Comparison of ENCODE assay signal across 8 cellular contexts in genomic region chr5:116084891-116085715, GRCh38. TPM values are rescaled to one million over a fixed set of nuclear protein-coding genes. Genes with fewer than 3 reads are reported as not detected.
DNase-seq lines count a peak whose midpoint lies in the region; ATAC-seq and TF ChIP-seq lines count a peak whose summit lies in the region.

Gene COMMD10 (plus strand): TSS chr5:116085025.

- peak; percentile 93 for ATAC-seq in CD8-positive, alpha-beta T cell
- ATAC-seq in GM19452 (IDR thresholded peaks at IDR 0.05; ENCODE audit: unreplicated experiment) (peak; percentile 92), HG03575 (IDR thresholded peaks at IDR 0.05; ENCODE audit: extremely low read depth, insufficient number of reproducible peaks, low FRiP score, unreplicated experiment) (peak; percentile 72), memory B cell (ENCODE audit: low read depth) (peak; percentile 93)
- ATAC-seq in effector memory CD8-positive, alpha-beta T cell (replicated peaks), result peak; percentile 94

- H3K36me3 Mint-ChIP-seq in CD8-positive, alpha-beta T cell, result peaks cover 35% of the 10 kb centered on the region
- peaks cover 17% of the 10 kb centered on the region for H3K36me3 Mint-ChIP-seq in effector memory CD8-positive, alpha-beta T cell (ENCODE audit: insufficient read depth)
- H3K36me3 Mint-ChIP-seq in memory B cell, result peaks cover 13% of the 10 kb centered on the region

- no peaks in the 10 kb centered on the region for H3K27me3 ChIP-seq in CD8-positive, alpha-beta T cell (ENCODE audit: insufficient read depth, low read length)

- peak within 1 kb of the TSS; percentile 96 for H3K27ac Mint-ChIP-seq in CD8-positive, alpha-beta T cell
- H3K27ac Mint-ChIP-seq in effector memory CD8-positive, alpha-beta T cell, result peak within 1 kb of the TSS; percentile 94 to 95
- H3K27ac Mint-ChIP-seq in memory B cell, result peak within 1 kb of the TSS; percentile 97

- no peak for TF ChIP-seq CTCF in CD8-positive, alpha-beta T cell (IDR thresholded peaks at IDR 0.05)

- H3K27ac ChIP-seq in CD8-positive, alpha-beta T cell (ENCODE audit: low read depth, low read length), result peak within 1 kb of the TSS; percentile 96

- POLR2A ChIA-PET in CD8-positive, alpha-beta T cell (lab: Charles Lee), result interaction anchor here (0.9 to 2.2 kb wide), 6 partner anchors 10 to 789 kb away, joined by 3 to 13 read pairs (median 5); partner anchors contain the start of genes AP3S1, ATG12 and TMED7
- POLR2A ChIA-PET in activated CD8-positive, alpha-beta memory T cell treated with anti-CD3 and anti-CD28 coated beads for 36 hours (lab: Charles Lee), result interaction anchor here (0.6 to 1.6 kb wide), 4 partner anchors 8 to 789 kb away, joined by 3 read pairs; partner anchors contain the start of gene CCDC112

- peaks cover 18% of the 10 kb centered on the region for H3K4me1 ChIP-seq in CD8-positive, alpha-beta T cell (ENCODE audit: insufficient read depth, low read length)

- H3K36me3 ChIP-seq in CD8-positive, alpha-beta T cell (ENCODE audit: insufficient read depth, low read length), result no peaks in the 10 kb centered on the region

- H3K4me3 ChIP-seq in CD8-positive, alpha-beta T cell (ENCODE audit: low read depth, low read length), result peak within 1 kb of the TSS; percentile 45

- peak within 1 kb of the TSS; percentile 91 for H3K4me3 Mint-ChIP-seq in CD8-positive, alpha-beta T cell
- H3K4me3 Mint-ChIP-seq in effector memory CD8-positive, alpha-beta T cell, result peak within 1 kb of the TSS; percentile 86 to 89
- peak within 1 kb of the TSS; percentile 74 for H3K4me3 Mint-ChIP-seq in memory B cell

- no peaks in the 10 kb centered on the region for H3K9me3 ChIP-seq in CD8-positive, alpha-beta T cell (ENCODE audit: low read length)

- intact Hi-C loops in CD8-positive, alpha-beta T cell (cut with DNase I, micrococcal nuclease), result loop anchor here (1.0 to 10.0 kb wide), 9 partner anchors 52 to 920 kb away; partner anchors contain the start of genes AP3S1 (in 2 of the 2), ATG12 (in 2 of the 2), CCDC112 (in 2 of the 2) and FEM1C (in 2 of the 2)

- H3K4me1 Mint-ChIP-seq in CD8-positive, alpha-beta T cell (ENCODE audit: low read depth), result peaks cover 62% of the 10 kb centered on the region
- peaks cover 25 to 29% of the 10 kb centered on the region in 2 donors for H3K4me1 Mint-ChIP-seq in effector memory CD8-positive, alpha-beta T cell (ENCODE audit: low read depth in 2 of 2)
- peaks cover 33% of the 10 kb centered on the region for H3K4me1 Mint-ChIP-seq in memory B cell

- H3K9me3 Mint-ChIP-seq in CD8-positive, alpha-beta T cell, result no peaks in the 10 kb centered on the region
- no peaks in the 10 kb centered on the region for H3K9me3 Mint-ChIP-seq in effector memory CD8-positive, alpha-beta T cell
- no peaks in the 10 kb centered on the region for H3K9me3 Mint-ChIP-seq in memory B cell

- CTCF ChIA-PET in CD8-positive, alpha-beta T cell (lab: Charles Lee), result interaction anchor here (1.1 to 1.4 kb wide), 3 partner anchors 9 to 461 kb away, joined by 3 to 7 read pairs (median 3); no protein-coding TSS in a partner anchor
- CTCF ChIA-PET in activated CD8-positive, alpha-beta memory T cell treated with anti-CD3 and anti-CD28 coated beads for 36 hours (lab: Charles Lee), result interaction anchor here (0.8 kb wide), 1 partner anchor 244 kb away, joined by 3 read pairs; the partner anchor contains the start of gene ATG12

- H3K27me3 Mint-ChIP-seq in CD8-positive, alpha-beta T cell (ENCODE audit: low read depth), result no peaks in the 10 kb centered on the region
- H3K27me3 Mint-ChIP-seq in effector memory CD8-positive, alpha-beta T cell, result no peaks in the 10 kb centered on the region
- no peaks in the 10 kb centered on the region for H3K27me3 Mint-ChIP-seq in memory B cell

- peak; percentile 67 to 95 (median 80) for DNase-seq in CD8-positive, alpha-beta T cell
- peak; percentile 76 for DNase-seq in NK-92 treated with Interleukin-12 subunit alpha and Interleukin-12 subunit beta, amount 100 ng/mL, for 24 hours (lab: John Stamatoyannopoulos, UW)
- peak; percentile 76 to 79 (median 77) for DNase-seq in effector memory CD8-positive, alpha-beta T cell
- peak; percentile 80 to 84 for DNase-seq in memory B cell (ENCODE audit: low spot score in 2 of 2)
- DNase-seq in stimulated activated CD8-positive, alpha-beta memory T cell treated with anti-CD3 and anti-CD28 coated beads, Interleukin-12 subunit alpha, Interleukin-12 subunit beta, amount 100 ng/mL, for 1 hour (ENCODE audit: low read depth), result peak; percentile 71

RNA-seq across cellular contexts. Expression of gene COMMD10, which starts in this region (rescaled TPM):
- total RNA-seq in CD8-positive, alpha-beta T cell, result 10 to 100 TPM; 18.0 to 18.8 TPM
- 10 to 100 TPM; 14.5 to 18.1 TPM for total RNA-seq in activated CD8-positive, alpha-beta memory T cell treated with anti-CD3 and anti-CD28 coated beads for 36 hours

Comparison
In these comparisons a context has a peak if more than half of its experiments do, and no peak if none do; other contexts are left out.
1. Peak in every context shown above with its lines: DNase-seq, ATAC-seq, H3K4me3 ChIP-seq and H3K27ac ChIP-seq.